26 cellular contexts compared by ENCODE assay signal in genomic region chr1:94156226-94156625, GRCh38. TPM values are rescaled to one million over a fixed set of nuclear protein-coding genes. Genes with fewer than 3 reads are reported as not detected.
DNase-seq lines count a peak whose midpoint lies in the region; ATAC-seq, FAIRE-seq and TF ChIP-seq lines count a peak whose summit lies in the region.
"Had no signal": no experiment of that assay in that cellular context is flagged by ENCODE, and none has a peak within 500 bp of the region (broad histone marks: within the 10 kb centered on the region; RNA-seq: fewer than 3 reads in every experiment).

No MANE protein-coding gene starts in this region.

- no peaks in the 10 kb centered on the region for H4K20me1 ChIP-seq in astrocyte (ENCODE audit: insufficient read depth, low read length)

- H4K91ac ChIP-seq in neuronal stem cell (ENCODE audit: low read depth, low read length, poor library complexity), result no peak overlapping the region

- no peaks in the 10 kb centered on the region for H3K9me3 Mint-ChIP-seq in astrocyte (ENCODE audit: unreplicated experiment)
- peaks cover 10% of the 10 kb centered on the region for H3K9me3 Mint-ChIP-seq in mesothelial cell of epicardium
- H3K9me3 Mint-ChIP-seq: CD4-positive, alpha-beta T cell had no signal

- H2BK12ac ChIP-seq in neuronal stem cell (ENCODE audit: low read length), result no peak overlapping the region

- FAIRE-seq in astrocyte (lab: Jason Lieb, UNC), result no peak
- FAIRE-seq: G401.6, GM12892, H1, K562, RCC 7860 had no signal

- H3K9me3 ChIP-seq in astrocyte (ENCODE audit: insufficient read depth, low read depth, low read length) (no peaks in the 10 kb centered on the region), neuronal stem cell (replicated peaks in 1 of 2; ENCODE audit: control insufficient read depth in 2 of 2, insufficient read depth in 1 of 2, low read depth in 1 of 2, low read length in 2 of 2) (peaks cover 2 to 3% of the 10 kb centered on the region in 2 donors)
- H3K9me3 ChIP-seq: BE2C, Caco-2, SJCRH30 had no signal

- no peak overlapping the region for H4K8ac ChIP-seq in neuronal stem cell (ENCODE audit: low read depth, low read length)

- no peak overlapping the region for H3K4ac ChIP-seq in neuronal stem cell (ENCODE audit: low read length)

- no peak overlapping the region for H2BK15ac ChIP-seq in neuronal stem cell (ENCODE audit: low read length)

- no peak overlapping the region for H2BK120ac ChIP-seq in neuronal stem cell (ENCODE audit: low read depth, low read length)

- H3K27me3 ChIP-seq in astrocyte (ENCODE audit: insufficient read depth, low read length) (no peaks in the 10 kb centered on the region), neuronal stem cell (ENCODE audit: control insufficient read depth in 3 of 3, insufficient read depth in 3 of 3, low read depth in 1 of 3, low read length in 3 of 3) (no peaks in the 10 kb centered on the region)
- H3K27me3 ChIP-seq: BE2C, SJCRH30 had no signal

- no peaks in the 10 kb centered on the region for H3K79me2 ChIP-seq in astrocyte (ENCODE audit: insufficient read depth, low read length)

- H3K4me3 Mint-ChIP-seq in astrocyte (ENCODE audit: unreplicated experiment) (no peak overlapping the region), mesothelial cell of epicardium (no peak overlapping the region)
- H3K4me3 Mint-ChIP-seq: CD4-positive, alpha-beta T cell had no signal

- H3K36me3 Mint-ChIP-seq in astrocyte (ENCODE audit: low read depth, unreplicated experiment) (no peaks in the 10 kb centered on the region), mesothelial cell of epicardium (peaks cover 2% of the 10 kb centered on the region)

- DNase-seq in AG10803 (ENCODE audit: low read depth) (peak; percentile 31), M059J (ENCODE audit: low read depth) (peak; percentile 45), astrocyte (ENCODE audit: low read depth) (peak; percentile 23), mesothelial cell of epicardium (ENCODE audit: low spot score in 2 of 2, unreplicated experiment in 2 of 2) (no peak), middle frontal gyrus (ENCODE audit: extremely low spot score, low spot score) (no peak), neuronal stem cell (ENCODE audit: low spot score) (no peak), NCI-H526 (lab: John Stamatoyannopoulos, UW) (no peak)
- DNase-seq: 8988T; BE2C; Caco-2; CD4-positive, alpha-beta T cell; DMS 273 treated with DMSO at 0.1 percent for 48 hours; DND-41; NCI-H1105 treated with DMSO at 0.1 percent for 48 hours; NCI-H2029 treated with DMSO at 0.1 percent for 48 hours; NCI-H226; NCI-H510A treated with DMSO at 0.1 percent for 48 hours; NCI-H82; SJCRH30; T-helper 1 cell had no signal

- ATAC-seq in GM18517 (IDR thresholded peaks at IDR 0.05; ENCODE audit: unreplicated experiment), result no peak
- ATAC-seq: K562 had no signal

- H3K9ac ChIP-seq in astrocyte (ENCODE audit: low read length) (no peak overlapping the region), neuronal stem cell (ENCODE audit: low read depth, low read length, poor library complexity) (no peak overlapping the region)

- no peak overlapping the region for H3K27ac ChIP-seq in astrocyte (ENCODE audit: low read depth, low read length)
- H3K27ac ChIP-seq in neuronal stem cell (replicated peaks; ENCODE audit: low read length), result no peak overlapping the region
- H3K27ac ChIP-seq: SJCRH30 had no signal

- TF ChIP-seq CTCF in AG10803 (conservative IDR thresholded peaks at IDR 0.05; ENCODE audit: low read length) (no peak), astrocyte (IDR thresholded peaks at IDR 0.05; ENCODE audit: insufficient read depth, low read depth, low read length) (no peak), mesothelial cell of epicardium (IDR thresholded peaks at IDR 0.05; ENCODE audit: unreplicated experiment) (no peak)

- no peak overlapping the region for H2AK5ac ChIP-seq in neuronal stem cell (ENCODE audit: low read depth, low read length)

- H3K79me1 ChIP-seq in neuronal stem cell (ENCODE audit: low read depth, low read length), result no peaks in the 10 kb centered on the region

- no peak overlapping the region for H3K18ac ChIP-seq in neuronal stem cell (ENCODE audit: low read length)

- no peaks in the 10 kb centered on the region for H3K36me3 ChIP-seq in astrocyte (ENCODE audit: insufficient read depth, low read length)
- H3K36me3 ChIP-seq in neuronal stem cell (replicated peaks in 1 of 2; ENCODE audit: control insufficient read depth in 2 of 2, insufficient read depth in 2 of 2, low read length in 2 of 2), result no peaks in the 10 kb centered on the region
- H3K36me3 ChIP-seq: BE2C, SJCRH30 had no signal

- no peak overlapping the region for H3K4me3 ChIP-seq in AG10803 (ENCODE audit: low read length)
- H3K4me3 ChIP-seq in astrocyte (ENCODE audit: insufficient read depth, low read depth, low read length), result no peak overlapping the region
- H3K4me3 ChIP-seq in neuronal stem cell (ENCODE audit: low read length in 2 of 2), result no peak overlapping the region
- H3K4me3 ChIP-seq: K562, SJCRH30 had no signal

- H3K4me2 ChIP-seq in astrocyte (ENCODE audit: low read length) (no peak overlapping the region), neuronal stem cell (ENCODE audit: insufficient read depth, low read length, poor library complexity, severe bottlenecking) (no peak overlapping the region)

- H3K23ac ChIP-seq in neuronal stem cell (ENCODE audit: low read depth, low read length, poor library complexity), result no peak overlapping the region

- no peak overlapping the region for H3K14ac ChIP-seq in neuronal stem cell (ENCODE audit: low read length)

- H3K27ac Mint-ChIP-seq in astrocyte (ENCODE audit: unreplicated experiment) (no peak overlapping the region), mesothelial cell of epicardium (peak overlapping the region; percentile 37)
- H3K27ac Mint-ChIP-seq: CD4-positive, alpha-beta T cell had no signal

- H2AFZ ChIP-seq in astrocyte (ENCODE audit: low read depth, low read length) (no peak overlapping the region), neuronal stem cell (ENCODE audit: low read length) (no peak overlapping the region)

- H3K4me1 ChIP-seq in astrocyte (ENCODE audit: insufficient read depth, low read length) (peaks cover 9% of the 10 kb centered on the region), neuronal stem cell (ENCODE audit: control insufficient read depth in 2 of 2, insufficient read depth in 1 of 2, low read depth in 1 of 2, low read length in 2 of 2) (peaks cover 0 to 7% of the 10 kb centered on the region in 2 donors)
- H3K4me1 ChIP-seq: BE2C had no signal

- no peak overlapping the region for H2BK5ac ChIP-seq in neuronal stem cell (ENCODE audit: low read length)

- H3K27me3 Mint-ChIP-seq in astrocyte (ENCODE audit: low read depth, unreplicated experiment), result no peaks in the 10 kb centered on the region
- no peaks in the 10 kb centered on the region for H3K27me3 Mint-ChIP-seq in mesothelial cell of epicardium (ENCODE audit: low read depth)
- H3K27me3 Mint-ChIP-seq: CD4-positive, alpha-beta T cell had no signal

- H3K4me1 Mint-ChIP-seq in astrocyte (ENCODE audit: low read depth, unreplicated experiment) (peaks cover 9% of the 10 kb centered on the region), mesothelial cell of epicardium (peaks cover 29% of the 10 kb centered on the region)

RNA-seq across cellular contexts. Expression of gene ABCA4, which starts 35.3 kb away (rescaled TPM):
- 0.15 TPM in 1 of 2 replicates, not detected in the other for total RNA-seq in M059J (2014; rRNA removed; shearing (Covaris generic))
- total RNA-seq in astrocyte (0.14 and 0.20 TPM in 2 replicates), mesothelial cell of epicardium (12.7 to 14.5 TPM (median 14.4 TPM) in 3 replicates)
- polyA plus RNA-seq in neuronal stem cell (2013, experiment 1 of 2), result 0.71 TPM
- 0.66 TPM for polyA plus RNA-seq in neuronal stem cell (2013, experiment 2 of 2)
- total RNA-seq: CD4-positive, alpha-beta T cell; H1; K562 had no signal

Comparison
In these comparisons a context has a peak if more than half of its experiments do, and no peak if none do; other contexts are left out.
1. DNase-seq: peak in AG10803 (single experiment), M059J (single experiment) and astrocyte (single experiment); none in mesothelial cell of epicardium (0 of 2), middle frontal gyrus (single experiment), neuronal stem cell (single experiment) and NCI-H526 (0 of 2).
2. RNA of gene ABCA4, which starts 35.3 kb away (total RNA-seq): 12.7 to 14.5 TPM in mesothelial cell of epicardium; 0.14 to 0.20 TPM in astrocyte and 0.15 TPM in M059J; every median in the first group is over 10 times any median in the second.